8 cellular contexts compared by ENCODE assay signal in genomic region chr7:92833024-92833765, GRCh38. TPM values are rescaled to one million over a fixed set of nuclear protein-coding genes. Genes with fewer than 3 reads are reported as not detected.
DNase-seq lines count a peak whose midpoint lies in the region; ATAC-seq and TF ChIP-seq lines count a peak whose summit lies in the region.

No MANE protein-coding gene starts in this region.

- DNase-seq in AG10803 (ENCODE audit: low read depth): peak; percentile 76
- DNase-seq in NCI-H446 treated with DMSO at 0.1 percent for 48 hours (lab: John Stamatoyannopoulos, UW): peak; percentile 28
- peak; percentile 97 for DNase-seq in activated CD4-positive, alpha-beta T cell treated with anti-CD3 and anti-CD28 coated beads, Interleukin-2, amount 10 ng/mL, durations not matched to agents 24 days and 14 days
- peak; percentile 54 for DNase-seq in dedifferentiated amniotic fluid mesenchymal stem cell (ENCODE audit: extremely low spot score)
- peak; percentile 81 to 97 for DNase-seq in lower leg skin (ENCODE audit: low spot score in 2 of 2)
- DNase-seq in stimulated activated CD4-positive, alpha-beta T cell treated with anti-CD3 and anti-CD28 coated beads, TNF-alpha, amount 100 ng/mL, for 1 hour (ENCODE audit: low read depth in 3 of 3, low spot score in 1 of 3): peak; percentile 61 to 83 (median 70)

- peaks cover 50% of the 10 kb centered on the region for H3K36me3 Mint-ChIP-seq in activated CD4-positive, alpha-beta T cell treated with anti-CD3 and anti-CD28 coated beads, Interleukin-2, amount 10 ng/mL, durations not matched to agents 24 days and 14 days (ENCODE audit: low read depth)

- H3K4me3 ChIP-seq in AG10803 (ENCODE audit: low read length): peak overlapping the region; percentile 91
- H3K4me3 ChIP-seq in lower leg skin (ENCODE audit: low read depth, poor library complexity, severe bottlenecking): peak overlapping the region; percentile 72

- no peaks in the 10 kb centered on the region for H3K9me3 Mint-ChIP-seq in activated CD4-positive, alpha-beta T cell treated with anti-CD3 and anti-CD28 coated beads, Interleukin-2, amount 10 ng/mL, durations not matched to agents 24 days and 14 days

- ATAC-seq in GM18907 (IDR thresholded peaks at IDR 0.05; ENCODE audit: unreplicated experiment) (peak; percentile 59), HG03139 (IDR thresholded peaks at IDR 0.05; ENCODE audit: unreplicated experiment) (peak; percentile 50)

- peaks cover 40% of the 10 kb centered on the region for H3K4me1 Mint-ChIP-seq in activated CD4-positive, alpha-beta T cell treated with anti-CD3 and anti-CD28 coated beads, Interleukin-2, amount 10 ng/mL, durations not matched to agents 24 days and 14 days

- peak overlapping the region; percentile 99 for H3K4me3 Mint-ChIP-seq in activated CD4-positive, alpha-beta T cell treated with anti-CD3 and anti-CD28 coated beads, Interleukin-2, amount 10 ng/mL, durations not matched to agents 24 days and 14 days

- intact Hi-C loops in activated CD4-positive, alpha-beta T cell treated with anti-CD3 and anti-CD28 coated beads, Interleukin-2, amount 10 ng/mL, durations not matched to agents 24 days and 14 days (cut with micrococcal nuclease): loop anchor here (1.0 to 10.0 kb wide), 8 partner anchors 36 to 388 kb away; partner anchors contain the start of gene GATAD1
- intact Hi-C loops in lower leg skin (cut with DNase I; ENCODE audit: low total_unique reads): loop anchor here (5.0 kb wide), 1 partner anchor 211 kb away; no protein-coding TSS in a partner anchor

- peak; percentile 73 for TF ChIP-seq CTCF in AG10803 (conservative IDR thresholded peaks at IDR 0.05; ENCODE audit: low read length)
- TF ChIP-seq CTCF in lower leg skin (IDR thresholded peaks at IDR 0.05): peak in 1 of 3 donors; percentile 70

- WGBS in lower leg skin, 2 donors: 0% methylated on average over 31 to 83 of the region's 83 CpGs

- peak overlapping the region; percentile 100 for H3K27ac Mint-ChIP-seq in activated CD4-positive, alpha-beta T cell treated with anti-CD3 and anti-CD28 coated beads, Interleukin-2, amount 10 ng/mL, durations not matched to agents 24 days and 14 days

- H3K27me3 Mint-ChIP-seq in activated CD4-positive, alpha-beta T cell treated with anti-CD3 and anti-CD28 coated beads, Interleukin-2, amount 10 ng/mL, durations not matched to agents 24 days and 14 days: peaks cover 6% of the 10 kb centered on the region

- no peak for TF ChIP-seq POLR2A in lower leg skin (IDR thresholded peaks at IDR 0.05)

RNA-seq across cellular contexts. Expression of gene CDK6, which starts 3.2 kb away (rescaled TPM):
- total RNA-seq in activated CD4-positive, alpha-beta T cell treated with anti-CD3 and anti-CD28 coated beads, Interleukin-2, amount 10 ng/mL, durations not matched to agents 24 days and 14 days: 274 and 277 TPM in 2 replicates
- total RNA-seq in lower leg skin: 10 to 100 TPM; 43.6 to 85.1 (median 63.3) TPM

Comparison
In these comparisons a context has a peak if more than half of its experiments do, and no peak if none do; other contexts are left out.
1. Peak in every context shown above with its lines: DNase-seq, ATAC-seq and H3K4me3 ChIP-seq.
2. DNase-seq: peak in every context shown above with its lines; median percentile 97 in activated CD4-positive, alpha-beta T cell treated with anti-CD3 and anti-CD28 coated beads, Interleukin-2, amount 10 ng/mL, durations not matched to agents 24 days and 14 days; 89 in lower leg skin; 76 in AG10803; 70 in stimulated activated CD4-positive, alpha-beta T cell treated with anti-CD3 and anti-CD28 coated beads, TNF-alpha, amount 100 ng/mL, for 1 hour; 54 in dedifferentiated amniotic fluid mesenchymal stem cell; 28 in NCI-H446 treated with DMSO at 0.1 percent for 48 hours.